1 cellular context compared by ENCODE assay signal in the genomic region with DNA sequence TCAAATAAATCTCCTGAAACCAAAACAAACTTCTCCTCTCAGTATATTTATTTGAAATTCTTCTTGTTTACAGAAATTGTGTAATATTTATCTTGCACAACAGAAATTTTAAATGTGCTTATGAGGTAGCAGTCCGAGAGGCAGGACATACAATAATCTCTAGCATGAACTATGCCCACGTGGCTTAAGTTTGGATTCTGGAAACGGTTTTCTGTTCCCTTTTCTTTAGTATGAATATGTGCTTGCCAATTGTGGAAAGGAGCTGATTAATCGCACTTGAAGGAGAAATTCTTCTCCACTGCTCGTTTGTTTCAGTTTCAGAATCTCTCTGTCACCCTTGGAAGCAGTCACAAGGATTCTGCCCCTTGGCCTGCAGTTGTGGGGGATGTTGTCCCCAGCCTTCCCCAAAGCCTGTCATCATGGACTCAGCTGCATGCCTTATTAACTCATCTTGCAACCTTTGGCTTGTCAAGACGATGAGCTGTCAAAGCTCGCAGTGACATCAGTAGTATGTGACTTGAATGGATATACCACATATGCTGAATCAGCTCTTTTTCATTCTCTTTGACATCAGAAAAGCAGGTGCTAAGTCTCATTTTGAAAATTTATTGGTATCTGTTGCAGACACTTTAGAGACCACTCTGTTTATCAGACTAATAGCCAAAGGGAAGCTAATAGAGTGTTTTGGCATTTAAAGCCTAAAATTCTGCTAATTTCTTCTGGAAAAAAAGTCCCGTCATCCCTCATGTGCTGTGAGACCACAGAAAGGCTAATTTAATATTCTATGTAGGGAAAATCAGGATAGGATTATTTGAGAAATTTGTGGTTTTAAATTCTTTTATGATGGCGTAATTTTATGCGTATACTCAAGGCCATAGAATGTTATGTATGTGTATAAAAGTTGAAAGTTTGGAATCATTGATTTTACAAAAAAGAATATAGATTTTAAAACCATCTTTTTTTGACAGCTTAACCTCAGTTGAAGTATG.
A peak's percentile ranks its signal among the peaks of the same experiment; 100 is the strongest.
TF ChIP-seq lines count a peak whose summit lies in the region.

No MANE protein-coding gene starts in this region.

TF ChIP-seq in HEK293, 187 proteins besides CTCF, POLR2A, EP300 and RAD21 (continued from another document and continues in another):
- TF ChIP-seq, protein P1, sequence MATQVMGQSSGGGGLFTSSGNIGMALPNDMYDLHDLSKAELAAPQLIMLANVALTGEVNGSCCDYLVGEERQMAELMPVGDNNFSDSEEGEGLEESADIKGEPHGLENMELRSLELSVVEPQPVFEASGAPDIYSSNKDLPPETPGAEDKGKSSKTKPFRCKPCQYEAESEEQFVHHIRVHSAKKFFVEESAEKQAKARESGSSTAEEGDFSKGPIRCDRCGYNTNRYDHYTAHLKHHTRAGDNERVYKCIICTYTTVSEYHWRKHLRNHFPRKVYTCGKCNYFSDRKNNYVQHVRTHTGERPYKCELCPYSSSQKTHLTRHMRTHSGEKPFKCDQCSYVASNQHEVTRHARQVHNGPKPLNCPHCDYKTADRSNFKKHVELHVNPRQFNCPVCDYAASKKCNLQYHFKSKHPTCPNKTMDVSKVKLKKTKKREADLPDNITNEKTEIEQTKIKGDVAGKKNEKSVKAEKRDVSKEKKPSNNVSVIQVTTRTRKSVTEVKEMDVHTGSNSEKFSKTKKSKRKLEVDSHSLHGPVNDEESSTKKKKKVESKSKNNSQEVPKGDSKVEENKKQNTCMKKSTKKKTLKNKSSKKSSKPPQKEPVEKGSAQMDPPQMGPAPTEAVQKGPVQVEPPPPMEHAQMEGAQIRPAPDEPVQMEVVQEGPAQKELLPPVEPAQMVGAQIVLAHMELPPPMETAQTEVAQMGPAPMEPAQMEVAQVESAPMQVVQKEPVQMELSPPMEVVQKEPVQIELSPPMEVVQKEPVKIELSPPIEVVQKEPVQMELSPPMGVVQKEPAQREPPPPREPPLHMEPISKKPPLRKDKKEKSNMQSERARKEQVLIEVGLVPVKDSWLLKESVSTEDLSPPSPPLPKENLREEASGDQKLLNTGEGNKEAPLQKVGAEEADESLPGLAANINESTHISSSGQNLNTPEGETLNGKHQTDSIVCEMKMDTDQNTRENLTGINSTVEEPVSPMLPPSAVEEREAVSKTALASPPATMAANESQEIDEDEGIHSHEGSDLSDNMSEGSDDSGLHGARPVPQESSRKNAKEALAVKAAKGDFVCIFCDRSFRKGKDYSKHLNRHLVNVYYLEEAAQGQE (tag by site-specific recombination; IDR thresholded peaks at IDR 0.05): no peak
- no peak for TF ChIP-seq ZNF529 (tag by site-specific recombination; IDR thresholded peaks at IDR 0.05; ENCODE audit: insufficient replicate concordance)
- no peak for TF ChIP-seq SETDB1 (IDR thresholded peaks at IDR 0.05; ENCODE audit: insufficient read length, low read length)
- peak; percentile 39; the same call in 1 of the 2 replicates for TF ChIP-seq ZNF324 (tag by site-specific recombination; IDR thresholded peaks at IDR 0.05)
- no peak for TF ChIP-seq ZNF266 (tag by site-specific recombination; IDR thresholded peaks at IDR 0.05; ENCODE audit: low read depth)
- no peak for TF ChIP-seq ZFP41 (tag by site-specific recombination; IDR thresholded peaks at IDR 0.05; ENCODE audit: borderline replicate concordance)
- TF ChIP-seq ZNF423 (tag by site-specific recombination; IDR thresholded peaks at IDR 0.05): no peak
- TF ChIP-seq GLIS2 (tag by site-specific recombination; IDR thresholded peaks at IDR 0.05): no peak
- TF ChIP-seq, protein P2, sequence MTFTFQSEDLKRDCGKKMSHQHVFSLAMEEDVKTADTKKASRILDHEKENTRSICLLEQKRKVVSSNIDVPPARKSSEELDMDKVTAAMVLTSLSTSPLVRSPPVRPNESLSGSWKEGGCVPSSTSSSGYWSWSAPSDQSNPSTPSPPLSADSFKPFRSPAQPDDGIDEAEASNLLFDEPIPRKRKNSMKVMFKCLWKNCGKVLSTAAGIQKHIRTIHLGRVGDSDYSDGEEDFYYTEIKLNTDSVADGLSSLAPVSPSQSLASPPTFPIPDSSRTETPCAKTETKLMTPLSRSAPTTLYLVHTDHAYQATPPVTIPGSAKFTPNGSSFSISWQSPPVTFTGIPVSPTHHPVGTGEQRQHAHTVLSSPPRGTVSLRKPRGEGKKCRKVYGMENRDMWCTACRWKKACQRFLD (tag by site-specific recombination; IDR thresholded peaks at IDR 0.05): no peak
- TF ChIP-seq, protein P3, sequence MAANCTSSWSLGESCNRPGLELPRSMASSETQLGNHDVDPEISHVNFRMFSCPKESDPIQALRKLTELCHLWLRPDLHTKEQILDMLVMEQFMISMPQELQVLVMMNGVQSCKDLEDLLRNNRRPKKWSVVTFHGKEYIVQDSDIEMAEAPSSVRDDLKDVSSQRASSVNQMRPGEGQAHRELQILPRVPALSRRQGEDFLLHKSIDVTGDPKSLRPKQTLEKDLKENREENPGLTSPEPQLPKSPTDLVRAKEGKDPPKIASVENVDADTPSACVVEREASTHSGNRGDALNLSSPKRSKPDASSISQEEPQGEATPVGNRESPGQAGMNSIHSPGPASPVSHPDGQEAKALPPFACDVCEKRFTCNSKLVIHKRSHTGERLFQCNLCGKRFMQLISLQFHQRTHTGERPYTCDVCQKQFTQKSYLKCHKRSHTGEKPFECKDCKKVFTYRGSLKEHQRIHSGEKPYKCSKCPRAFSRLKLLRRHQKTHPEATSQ (tag by site-specific recombination; IDR thresholded peaks at IDR 0.05): no peak
- TF ChIP-seq, protein P4, sequence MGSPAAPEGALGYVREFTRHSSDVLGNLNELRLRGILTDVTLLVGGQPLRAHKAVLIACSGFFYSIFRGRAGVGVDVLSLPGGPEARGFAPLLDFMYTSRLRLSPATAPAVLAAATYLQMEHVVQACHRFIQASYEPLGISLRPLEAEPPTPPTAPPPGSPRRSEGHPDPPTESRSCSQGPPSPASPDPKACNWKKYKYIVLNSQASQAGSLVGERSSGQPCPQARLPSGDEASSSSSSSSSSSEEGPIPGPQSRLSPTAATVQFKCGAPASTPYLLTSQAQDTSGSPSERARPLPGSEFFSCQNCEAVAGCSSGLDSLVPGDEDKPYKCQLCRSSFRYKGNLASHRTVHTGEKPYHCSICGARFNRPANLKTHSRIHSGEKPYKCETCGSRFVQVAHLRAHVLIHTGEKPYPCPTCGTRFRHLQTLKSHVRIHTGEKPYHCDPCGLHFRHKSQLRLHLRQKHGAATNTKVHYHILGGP (tag by site-specific recombination; IDR thresholded peaks at IDR 0.05): no peak
- no peak for TF ChIP-seq MYNN (tag by site-specific recombination; IDR thresholded peaks at IDR 0.05; ENCODE audit: borderline replicate concordance)
- TF ChIP-seq, protein P5, sequence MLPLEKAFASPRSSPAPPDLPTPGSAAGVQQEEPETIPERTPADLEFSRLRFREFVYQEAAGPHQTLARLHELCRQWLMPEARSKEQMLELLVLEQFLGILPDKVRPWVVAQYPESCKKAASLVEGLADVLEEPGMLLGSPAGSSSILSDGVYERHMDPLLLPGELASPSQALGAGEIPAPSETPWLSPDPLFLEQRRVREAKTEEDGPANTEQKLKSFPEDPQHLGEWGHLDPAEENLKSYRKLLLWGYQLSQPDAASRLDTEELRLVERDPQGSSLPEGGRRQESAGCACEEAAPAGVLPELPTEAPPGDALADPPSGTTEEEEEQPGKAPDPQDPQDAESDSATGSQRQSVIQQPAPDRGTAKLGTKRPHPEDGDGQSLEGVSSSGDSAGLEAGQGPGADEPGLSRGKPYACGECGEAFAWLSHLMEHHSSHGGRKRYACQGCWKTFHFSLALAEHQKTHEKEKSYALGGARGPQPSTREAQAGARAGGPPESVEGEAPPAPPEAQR (tag by site-specific recombination; IDR thresholded peaks at IDR 0.05): no peak
- no peak for TF ChIP-seq ZNF791 (tag by site-specific recombination; IDR thresholded peaks at IDR 0.05)
- no peak for TF ChIP-seq ZNF544 (tag by site-specific recombination; IDR thresholded peaks at IDR 0.05)
- no peak for TF ChIP-seq ZNF214 (tag by site-specific recombination; IDR thresholded peaks at IDR 0.05; ENCODE audit: borderline replicate concordance)
- no peak for TF ChIP-seq ZNF112 (tag by site-specific recombination; IDR thresholded peaks at IDR 0.05)
- TF ChIP-seq, protein P6, sequence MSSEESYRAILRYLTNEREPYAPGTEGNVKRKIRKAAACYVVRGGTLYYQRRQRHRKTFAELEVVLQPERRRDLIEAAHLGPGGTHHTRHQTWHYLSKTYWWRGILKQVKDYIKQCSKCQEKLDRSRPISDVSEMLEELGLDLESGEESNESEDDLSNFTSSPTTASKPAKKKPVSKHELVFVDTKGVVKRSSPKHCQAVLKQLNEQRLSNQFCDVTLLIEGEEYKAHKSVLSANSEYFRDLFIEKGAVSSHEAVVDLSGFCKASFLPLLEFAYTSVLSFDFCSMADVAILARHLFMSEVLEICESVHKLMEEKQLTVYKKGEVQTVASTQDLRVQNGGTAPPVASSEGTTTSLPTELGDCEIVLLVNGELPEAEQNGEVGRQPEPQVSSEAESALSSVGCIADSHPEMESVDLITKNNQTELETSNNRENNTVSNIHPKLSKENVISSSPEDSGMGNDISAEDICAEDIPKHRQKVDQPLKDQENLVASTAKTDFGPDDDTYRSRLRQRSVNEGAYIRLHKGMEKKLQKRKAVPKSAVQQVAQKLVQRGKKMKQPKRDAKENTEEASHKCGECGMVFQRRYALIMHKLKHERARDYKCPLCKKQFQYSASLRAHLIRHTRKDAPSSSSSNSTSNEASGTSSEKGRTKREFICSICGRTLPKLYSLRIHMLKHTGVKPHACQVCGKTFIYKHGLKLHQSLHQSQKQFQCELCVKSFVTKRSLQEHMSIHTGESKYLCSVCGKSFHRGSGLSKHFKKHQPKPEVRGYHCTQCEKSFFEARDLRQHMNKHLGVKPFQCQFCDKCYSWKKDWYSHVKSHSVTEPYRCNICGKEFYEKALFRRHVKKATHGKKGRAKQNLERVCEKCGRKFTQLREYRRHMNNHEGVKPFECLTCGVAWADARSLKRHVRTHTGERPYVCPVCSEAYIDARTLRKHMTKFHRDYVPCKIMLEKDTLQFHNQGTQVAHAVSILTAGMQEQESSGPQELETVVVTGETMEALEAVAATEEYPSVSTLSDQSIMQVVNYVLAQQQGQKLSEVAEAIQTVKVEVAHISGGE (tag by site-specific recombination; conservative IDR thresholded peaks at IDR 0.05; ENCODE audit: low read depth): no peak
- TF ChIP-seq WT1 (tag by site-specific recombination; IDR thresholded peaks at IDR 0.05): no peak
- TF ChIP-seq ZNF596 (tag by site-specific recombination; IDR thresholded peaks at IDR 0.05): no peak
- no peak for TF ChIP-seq ZNF549 (tag by site-specific recombination; IDR thresholded peaks at IDR 0.05)
- TF ChIP-seq ZNF501 (tag by site-specific recombination; IDR thresholded peaks at IDR 0.05): 0 out of 2 replicates have a peak, but pooled peaks have one; percentile 23
- no peak; the same call in 1 of the 2 replicates for TF ChIP-seq ZNF600 (tag by site-specific recombination; IDR thresholded peaks at IDR 0.05)
- no peak for TF ChIP-seq ZNF473 (tag by site-specific recombination; IDR thresholded peaks at IDR 0.05)
- no peak for TF ChIP-seq HOXA7 (CRISPR knock-in tag; IDR thresholded peaks at IDR 0.05; ENCODE audit: borderline replicate concordance)
- TF ChIP-seq ZNF707 (tag by site-specific recombination; IDR thresholded peaks at IDR 0.05): no peak
- TF ChIP-seq ZNF274 (IDR thresholded peaks at IDR 0.05; ENCODE audit: low read length): no peak
- TF ChIP-seq ZNF274 (tag by site-specific recombination; IDR thresholded peaks at IDR 0.05; ENCODE audit: borderline replicate concordance): no peak
- TF ChIP-seq ZIC2 (tag by site-specific recombination; IDR thresholded peaks at IDR 0.05): no peak
- no peak for TF ChIP-seq ZNF830 (tag by site-specific recombination; IDR thresholded peaks at IDR 0.05; ENCODE audit: low read depth)
- peak; percentile 61 for TF ChIP-seq KLF8 (tag by site-specific recombination; IDR thresholded peaks at IDR 0.05)
- TF ChIP-seq, protein P7, sequence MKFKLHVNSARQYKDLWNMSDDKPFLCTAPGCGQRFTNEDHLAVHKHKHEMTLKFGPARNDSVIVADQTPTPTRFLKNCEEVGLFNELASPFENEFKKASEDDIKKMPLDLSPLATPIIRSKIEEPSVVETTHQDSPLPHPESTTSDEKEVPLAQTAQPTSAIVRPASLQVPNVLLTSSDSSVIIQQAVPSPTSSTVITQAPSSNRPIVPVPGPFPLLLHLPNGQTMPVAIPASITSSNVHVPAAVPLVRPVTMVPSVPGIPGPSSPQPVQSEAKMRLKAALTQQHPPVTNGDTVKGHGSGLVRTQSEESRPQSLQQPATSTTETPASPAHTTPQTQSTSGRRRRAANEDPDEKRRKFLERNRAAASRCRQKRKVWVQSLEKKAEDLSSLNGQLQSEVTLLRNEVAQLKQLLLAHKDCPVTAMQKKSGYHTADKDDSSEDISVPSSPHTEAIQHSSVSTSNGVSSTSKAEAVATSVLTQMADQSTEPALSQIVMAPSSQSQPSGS (tag by site-specific recombination; IDR thresholded peaks at IDR 0.05; ENCODE audit: low read depth): peak; percentile 52; the same call in 1 of the 2 replicates
- TF ChIP-seq ZNF571 (tag by site-specific recombination; IDR thresholded peaks at IDR 0.05): no peak
- TF ChIP-seq ZNF514 (tag by site-specific recombination; IDR thresholded peaks at IDR 0.05): no peak
- TF ChIP-seq ZNF510 (tag by site-specific recombination; IDR thresholded peaks at IDR 0.05; ENCODE audit: insufficient replicate concordance): peak; percentile 11
- TF ChIP-seq ZNF623 (tag by site-specific recombination; IDR thresholded peaks at IDR 0.05): no peak
- no peak for TF ChIP-seq IKZF3 (tag by site-specific recombination; IDR thresholded peaks at IDR 0.05)
- peak; percentile 72 for TF ChIP-seq ZEB2 (tag by site-specific recombination; IDR thresholded peaks at IDR 0.05)
- TF ChIP-seq GLIS1 (tag by site-specific recombination; IDR thresholded peaks at IDR 0.05): peak; percentile 27; the same call in 1 of the 2 replicates
- TF ChIP-seq, protein P8, sequence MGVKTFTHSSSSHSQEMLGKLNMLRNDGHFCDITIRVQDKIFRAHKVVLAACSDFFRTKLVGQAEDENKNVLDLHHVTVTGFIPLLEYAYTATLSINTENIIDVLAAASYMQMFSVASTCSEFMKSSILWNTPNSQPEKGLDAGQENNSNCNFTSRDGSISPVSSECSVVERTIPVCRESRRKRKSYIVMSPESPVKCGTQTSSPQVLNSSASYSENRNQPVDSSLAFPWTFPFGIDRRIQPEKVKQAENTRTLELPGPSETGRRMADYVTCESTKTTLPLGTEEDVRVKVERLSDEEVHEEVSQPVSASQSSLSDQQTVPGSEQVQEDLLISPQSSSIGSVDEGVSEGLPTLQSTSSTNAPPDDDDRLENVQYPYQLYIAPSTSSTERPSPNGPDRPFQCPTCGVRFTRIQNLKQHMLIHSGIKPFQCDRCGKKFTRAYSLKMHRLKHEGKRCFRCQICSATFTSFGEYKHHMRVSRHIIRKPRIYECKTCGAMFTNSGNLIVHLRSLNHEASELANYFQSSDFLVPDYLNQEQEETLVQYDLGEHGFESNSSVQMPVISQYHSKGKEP (tag by site-specific recombination; IDR thresholded peaks at IDR 0.05): peak; percentile 82
- no peak for TF ChIP-seq HOXC10 (CRISPR knock-in tag; IDR thresholded peaks at IDR 0.05)
